ENCODE assay signal across 8 cellular contexts in the genomic region with DNA sequence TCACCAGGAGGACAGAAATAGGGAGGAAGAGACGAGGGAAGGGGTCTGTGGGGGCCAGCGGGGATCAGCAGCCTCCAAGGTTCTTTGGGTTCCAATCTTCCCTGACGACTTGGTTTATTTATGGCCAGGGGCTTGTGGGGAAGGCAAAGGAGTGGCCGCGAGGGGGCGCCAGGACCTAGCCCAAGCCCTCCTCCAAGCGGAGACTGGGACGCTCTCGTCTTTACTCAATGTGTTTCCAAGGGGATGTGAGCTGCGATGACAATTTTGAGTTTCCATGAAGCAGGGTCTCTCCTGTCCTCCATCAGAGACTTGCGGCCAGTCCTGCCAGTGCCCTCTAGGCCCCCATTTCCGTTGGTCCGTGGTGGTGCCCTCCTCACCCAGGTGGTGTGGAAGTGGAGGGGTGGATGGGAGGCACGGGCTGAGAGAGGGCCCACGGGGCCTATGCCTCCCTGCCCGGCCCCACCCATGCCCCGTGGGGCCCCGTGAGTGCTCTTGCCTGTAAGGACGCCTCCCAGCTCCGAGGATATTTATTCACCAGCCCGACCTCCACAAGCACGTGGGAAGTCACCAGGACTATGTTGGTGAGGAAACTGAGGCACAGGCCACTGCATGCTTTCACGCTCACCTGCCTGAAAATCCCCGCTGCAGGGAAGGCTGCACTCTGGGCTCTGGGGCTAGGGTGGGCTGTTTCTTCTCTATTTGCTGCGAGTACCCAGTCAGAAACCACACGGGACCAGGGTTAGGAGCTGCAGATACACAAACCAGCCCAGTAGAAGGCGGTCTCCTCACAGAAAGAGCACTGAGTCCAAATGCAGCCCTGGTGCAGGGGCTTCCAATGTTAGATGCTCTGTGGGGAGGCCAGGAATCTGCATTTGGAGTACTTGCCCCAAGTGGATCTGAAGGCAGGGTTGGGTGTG. TPM values are rescaled to one million over a fixed set of nuclear protein-coding genes. Genes with fewer than 3 reads are reported as not detected.
DNase-seq lines count a peak whose midpoint lies in the region; ATAC-seq and TF ChIP-seq lines count a peak whose summit lies in the region.

No MANE protein-coding gene starts in this region.

- no peak overlapping the region for H3K27ac ChIP-seq in right lobe of liver

- H3K4me3 ChIP-seq in right lobe of liver: no peak overlapping the region

- H3K27me3 ChIP-seq in right lobe of liver: no peaks in the 10 kb centered on the region

- H3K27me3 Mint-ChIP-seq in activated CD4-positive, alpha-beta T cell treated with anti-CD3 and anti-CD28 coated beads for 36 hours: peaks cover 9% of the 10 kb centered on the region
- H3K27me3 Mint-ChIP-seq in chondrocyte (ENCODE audit: low read depth): peaks cover 37% of the 10 kb centered on the region

- H3K36me3 ChIP-seq in right lobe of liver: no peaks in the 10 kb centered on the region

- no peaks in the 10 kb centered on the region for H3K9me3 Mint-ChIP-seq in activated CD4-positive, alpha-beta T cell treated with anti-CD3 and anti-CD28 coated beads for 36 hours (ENCODE audit: low read depth)
- peaks cover 4% of the 10 kb centered on the region for H3K9me3 Mint-ChIP-seq in chondrocyte (ENCODE audit: low read depth)

- 14% methylated on average over 16 of the region's 27 CpGs for WGBS in right lobe of liver (ENCODE audit: insufficient coverage, low coverage, low lambda C conversion rate, missing lambda C conversion rate)

- H3K4me1 ChIP-seq in right lobe of liver: no peaks in the 10 kb centered on the region

- POLR2A ChIA-PET in activated CD4-positive, alpha-beta T cell treated with anti-CD3 and anti-CD28 coated beads for 36 hours (lab: Charles Lee): no interaction called here

- H3K27ac Mint-ChIP-seq in activated CD4-positive, alpha-beta T cell treated with anti-CD3 and anti-CD28 coated beads for 36 hours: no peak overlapping the region
- H3K27ac Mint-ChIP-seq in chondrocyte (ENCODE audit: unreplicated experiment): no peak overlapping the region

- H3K9me3 ChIP-seq in right lobe of liver: no peaks in the 10 kb centered on the region

- intact Hi-C loops in activated CD4-positive, alpha-beta T cell treated with anti-CD3 and anti-CD28 coated beads for 36 hours (cut with DNase I, micrococcal nuclease): loop anchor here (1.0 kb wide), 3 partner anchors 109 to 269 kb away; no protein-coding TSS in a partner anchor
- intact Hi-C loops in right lobe of liver (cut with DNase I): loop anchor here (5.0 to 10.0 kb wide), 2 partner anchors 267 to 269 kb away; no protein-coding TSS in a partner anchor

- H3K4me3 Mint-ChIP-seq in activated CD4-positive, alpha-beta T cell treated with anti-CD3 and anti-CD28 coated beads for 36 hours: no peak overlapping the region
- H3K4me3 Mint-ChIP-seq in chondrocyte (ENCODE audit: unreplicated experiment): no peak overlapping the region

- TF ChIP-seq CTCF in chondrocyte (IDR thresholded peaks at IDR 0.05) (peak; percentile 95), right lobe of liver (IDR thresholded peaks at IDR 0.05) (peak; percentile 58 to 88 (median 80))

- peaks cover 3% of the 10 kb centered on the region for H3K4me1 Mint-ChIP-seq in activated CD4-positive, alpha-beta T cell treated with anti-CD3 and anti-CD28 coated beads for 36 hours
- H3K4me1 Mint-ChIP-seq in chondrocyte (ENCODE audit: low read depth): peaks cover 5% of the 10 kb centered on the region

- no peak for TF ChIP-seq POLR2A in right lobe of liver (IDR thresholded peaks at IDR 0.05)

- DNase-seq in AG08396 (ENCODE audit: low spot score) (peak; percentile 86), H4 (ENCODE audit: low spot score) (peak; percentile 77), NCI-H446 treated with DMSO at 0.1 percent for 48 hours (lab: John Stamatoyannopoulos, UW) (peak; percentile 83), chondrocyte (ENCODE audit: low spot score) (no peak), right lobe of liver (peak; percentile 71 to 75 (median 72))
- peak; percentile 88 for DNase-seq in activated CD4-positive, alpha-beta T cell treated with anti-CD3 and anti-CD28 coated beads for 36 hours
- peak; percentile 43 to 68 (median 45) for DNase-seq in stimulated activated CD4-positive, alpha-beta T cell treated with anti-CD3 and anti-CD28 coated beads, TNF-alpha, amount 100 ng/mL, for 48 hours (ENCODE audit: low read depth in 3 of 3)

- peak; percentile 94 for ATAC-seq in activated CD4-positive, alpha-beta T cell treated with anti-CD3 and anti-CD28 coated beads for 36 hours
- ATAC-seq in right lobe of liver: peak; percentile 79 to 93 (median 84)
- ATAC-seq in GM18502 (IDR thresholded peaks at IDR 0.05; ENCODE audit: poor library complexity, unreplicated experiment): no peak

- CTCF ChIA-PET in activated CD4-positive, alpha-beta T cell treated with anti-CD3 and anti-CD28 coated beads for 36 hours (lab: Charles Lee): interaction anchor here (0.6 to 1.7 kb wide), 7 partner anchors 8 to 1229 kb away, joined by 3 to 8 read pairs (median 5); no protein-coding TSS in a partner anchor

- no peaks in the 10 kb centered on the region for H3K36me3 Mint-ChIP-seq in activated CD4-positive, alpha-beta T cell treated with anti-CD3 and anti-CD28 coated beads for 36 hours (ENCODE audit: low read depth)
- H3K36me3 Mint-ChIP-seq in chondrocyte (ENCODE audit: low read depth): peaks cover 6% of the 10 kb centered on the region

RNA-seq across cellular contexts. Expression of a gene that starts 26.5 kb away (rescaled TPM):
- not detected in 2 replicates for total RNA-seq in H4 (2014; rRNA removed; shearing (Covaris generic))
- total RNA-seq in activated CD4-positive, alpha-beta T cell treated with anti-CD3 and anti-CD28 coated beads for 36 hours: under 1 TPM; 0.23 to 0.25 TPM
- total RNA-seq in chondrocyte (not detected in 3 replicates), right lobe of liver (not detected)
